Comparison of ENCODE assay signal across 1 cellular context in genomic region chr3:14853280-14853956, GRCh38.
TF ChIP-seq lines count a peak whose summit lies in the region.

No MANE protein-coding gene starts in this region.

TF ChIP-seq in WTC11, 78 proteins besides CTCF, POLR2A, EP300 and RAD21 (continued from another document):
- TF ChIP-seq IRF1 (CRISPR knock-in tag; IDR thresholded peaks at IDR 0.05) (no peak), TEAD1 (CRISPR knock-in tag; IDR thresholded peaks at IDR 0.05) (no peak), ZSCAN18 (CRISPR knock-in tag; IDR thresholded peaks at IDR 0.05) (no peak), AFF4 (CRISPR knock-in tag; IDR thresholded peaks at IDR 0.05; ENCODE audit: borderline replicate concordance) (no peak), E2F1 (CRISPR knock-in tag; IDR thresholded peaks at IDR 0.05) (no peak), NFYB (CRISPR knock-in tag; conservative IDR thresholded peaks at IDR 0.05; ENCODE audit: low read depth) (no peak), ZNF671 (CRISPR knock-in tag; IDR thresholded peaks at IDR 0.05) (no peak), IRF2 (CRISPR knock-in tag; IDR thresholded peaks at IDR 0.05; ENCODE audit: borderline replicate concordance, low read depth) (no peak)
